ENCODE assay signal across 8 cellular contexts in genomic region chr17:17693253-17693954, GRCh38. TPM values are rescaled to one million over a fixed set of nuclear protein-coding genes. Genes with fewer than 3 reads are reported as not detected.
DNase-seq lines count a peak whose midpoint lies in the region; ATAC-seq and TF ChIP-seq lines count a peak whose summit lies in the region.

No MANE protein-coding gene starts in this region.

- peaks cover 16% of the 10 kb centered on the region for H3F3A ChIP-seq in Loucy (ENCODE audit: low read depth)

- H3K4me1 ChIP-seq in Loucy (ENCODE audit: insufficient read depth, low read length, poor library complexity, severe bottlenecking) (peaks cover 72% of the 10 kb centered on the region), fibroblast of lung (ENCODE audit: control insufficient read depth, extremely low read depth, insufficient read depth, low read length) (peaks cover 24% of the 10 kb centered on the region), neuron (ENCODE audit: insufficient read depth, low read length) (peaks cover 69% of the 10 kb centered on the region)

- H3K79me2 ChIP-seq in Loucy (ENCODE audit: insufficient read depth, low read length) (peaks cover 96% of the 10 kb centered on the region), fibroblast of lung (ENCODE audit: control insufficient read depth, insufficient read depth, low read length) (peaks cover 89% of the 10 kb centered on the region)

- H2AFZ ChIP-seq in Loucy (ENCODE audit: low read length) (no peak overlapping the region), fibroblast of lung (ENCODE audit: low read length) (peak overlapping the region; percentile 45), neuron (ENCODE audit: low read depth, low read length) (no peak overlapping the region)

- H3K4me3 ChIP-seq in Loucy (ENCODE audit: low read length, poor library complexity, severe bottlenecking), result peak overlapping the region; percentile 82
- peak overlapping the region in 1 of 4 experiments; percentile 73 for H3K4me3 ChIP-seq in fibroblast of lung (replicated peaks in 1 of 4; ENCODE audit: control extremely low read depth in 1 of 4, insufficient read depth in 1 of 4, low read depth in 3 of 4, low read length in 4 of 4)
- H3K4me3 ChIP-seq in neuron (ENCODE audit: low read length), result peak overlapping the region; percentile 75

- TF ChIP-seq CTCF in Loucy (conservative IDR thresholded peaks at IDR 0.05; ENCODE audit: low read length) (no peak), fibroblast of lung (conservative IDR thresholded peaks at IDR 0.05 in 1 of 2, IDR thresholded peaks at IDR 0.05 in 1 of 2; ENCODE audit: low read depth in 1 of 2, low read length in 2 of 2) (no peak)

- H3K4me2 ChIP-seq in Loucy (ENCODE audit: low read depth, low read length, poor library complexity, severe bottlenecking), result peak overlapping the region; percentile 94
- H3K4me2 ChIP-seq in fibroblast of lung (ENCODE audit: extremely low read depth, insufficient read depth, low read length), result peak overlapping the region; percentile 63

- H3K9ac ChIP-seq in Loucy (ENCODE audit: low read depth, low read length, poor library complexity, severe bottlenecking) (peak overlapping the region; percentile 80), fibroblast of lung (ENCODE audit: insufficient read depth, low read length) (peak overlapping the region; percentile 83)

- no peaks in the 10 kb centered on the region for H3K9me2 ChIP-seq in Loucy (replicated peaks; ENCODE audit: low read depth, low read length)

- peak; percentile 41 for DNase-seq in DMS 273 treated with DMSO at 0.1 percent for 48 hours (lab: John Stamatoyannopoulos, UW)
- peak; percentile 88 for DNase-seq in SW480 (ENCODE audit: low spot score)
- peak in 1 of 2 donors; percentile 48 for DNase-seq in fibroblast of lung (ENCODE audit: low read depth in 2 of 2)
- DNase-seq in GM03348 (ENCODE audit: low spot score), result no peak
- DNase-seq in stimulated activated CD4-positive, alpha-beta T cell treated with anti-CD3 and anti-CD28 coated beads, Interleukin-2, amount 100 ng/mL, for 24 hours, result no peak

- peak overlapping the region; percentile 95 for H3K27ac ChIP-seq in fibroblast of lung (ENCODE audit: insufficient read depth, low read length)

- H3K27me3 ChIP-seq in Loucy (ENCODE audit: insufficient read depth, low read length, poor library complexity, severe bottlenecking) (no peaks in the 10 kb centered on the region), fibroblast of lung (ENCODE audit: control insufficient read depth, insufficient read depth, low read length) (no peaks in the 10 kb centered on the region), neuron (ENCODE audit: insufficient read depth, low read length) (no peaks in the 10 kb centered on the region)

- ATAC-seq in GM21786 (IDR thresholded peaks at IDR 0.05; ENCODE audit: unreplicated experiment), result no peak

- no peaks in the 10 kb centered on the region for H3K36me3 ChIP-seq in Loucy (ENCODE audit: insufficient read depth, low read length)
- no peaks in the 10 kb centered on the region for H3K36me3 ChIP-seq in fibroblast of lung (ENCODE audit: control insufficient read depth, insufficient read depth, low read length)
- H3K36me3 ChIP-seq in neuron (ENCODE audit: insufficient read depth, low read length), result no peaks in the 10 kb centered on the region

- H3K9me3 ChIP-seq in Loucy (ENCODE audit: insufficient read depth, low read depth, low read length) (no peaks in the 10 kb centered on the region), fibroblast of lung (ENCODE audit: control insufficient read depth, insufficient read depth, low read depth, low read length) (no peaks in the 10 kb centered on the region), neuron (ENCODE audit: low read length) (no peaks in the 10 kb centered on the region)

- peaks cover 85% of the 10 kb centered on the region for H4K20me1 ChIP-seq in Loucy (ENCODE audit: insufficient read depth, low read length, poor library complexity, severe bottlenecking)
- no peaks in the 10 kb centered on the region for H4K20me1 ChIP-seq in fibroblast of lung (ENCODE audit: control insufficient read depth, extremely low read depth, insufficient read depth, low read length)

RNA-seq across cellular contexts. Expression of gene RAI1, which starts 12.1 kb away (rescaled TPM):
- 4.1 and 6.6 TPM in 2 replicates for total RNA-seq in fibroblast of lung
- polyA plus RNA-seq in fibroblast of lung, result 2.1 TPM in 2 replicates
- 10.3 and 10.4 TPM in 2 replicates for polyA plus RNA-seq in fibroblast of lung (2012)
- polyA minus RNA-seq in fibroblast of lung (ENCODE audit: low replicate concordance), result 9.3 and 9.7 TPM in 2 replicates

Comparison
In these comparisons a context has a peak if more than half of its experiments do, and no peak if none do; other contexts are left out.
1. DNase-seq: peak in DMS 273 treated with DMSO at 0.1 percent for 48 hours (single experiment) and SW480 (single experiment); none in GM03348 (single experiment) and stimulated activated CD4-positive, alpha-beta T cell treated with anti-CD3 and anti-CD28 coated beads, Interleukin-2, amount 100 ng/mL, for 24 hours (0 of 2).